ENCODE assay signal across 1 cellular context in genomic region chr22:45163417-45164216, GRCh38.
TF ChIP-seq lines count a peak whose summit lies in the region.

Gene NUP50 (plus strand): TSS chr22:45163925. CDS start chr22:45168178, 4,253 bp downstream.

TF ChIP-seq in HepG2, 621 proteins besides CTCF, POLR2A, EP300 and RAD21 (continued from another document and continues in another):
- no peak for TF ChIP-seq FOXJ3 (CRISPR knock-in tag; IDR thresholded peaks at IDR 0.05; ENCODE audit: borderline replicate concordance)
- TF ChIP-seq YY1 (IDR thresholded peaks at IDR 0.05; ENCODE audit: insufficient read depth, insufficient replicate concordance, low read depth, low read length), result peak; percentile 88
- peak; percentile 79; the same call in 1 of the 2 replicates for TF ChIP-seq ZBTB8A (CRISPR knock-in tag; IDR thresholded peaks at IDR 0.05; ENCODE audit: borderline replicate concordance, low read depth)
- 0 out of 2 replicates have a peak, but pooled peaks have one; percentile 72 for TF ChIP-seq ZNF251 (CRISPR knock-in tag; IDR thresholded peaks at IDR 0.05)
- TF ChIP-seq WIZ (CRISPR knock-in tag; IDR thresholded peaks at IDR 0.05), result no peak
- TF ChIP-seq ZBTB2 (CRISPR knock-in tag; IDR thresholded peaks at IDR 0.05; ENCODE audit: low read depth), result peak; percentile 88
- no peak for TF ChIP-seq ZNF20 (CRISPR knock-in tag; IDR thresholded peaks at IDR 0.05)
- no peak for TF ChIP-seq AKAP8 (CRISPR knock-in tag; IDR thresholded peaks at IDR 0.05)
- no peak for TF ChIP-seq CREB3 (CRISPR knock-in tag; IDR thresholded peaks at IDR 0.05)
- TF ChIP-seq EEA1 (CRISPR knock-in tag; IDR thresholded peaks at IDR 0.05; ENCODE audit: borderline replicate concordance), result peak; percentile 92; the same call in 1 of the 2 replicates
- TF ChIP-seq ZNF709 (CRISPR knock-in tag; IDR thresholded peaks at IDR 0.05), result peak; percentile 90
- TF ChIP-seq ZNF275 (CRISPR knock-in tag; IDR thresholded peaks at IDR 0.05; ENCODE audit: borderline replicate concordance), result peak; percentile 60; the same call in 1 of the 2 replicates
- TF ChIP-seq HINFP (CRISPR knock-in tag; IDR thresholded peaks at IDR 0.05; ENCODE audit: low read depth), result peak; percentile 81
- no peak for TF ChIP-seq ZNF720 (CRISPR knock-in tag; IDR thresholded peaks at IDR 0.05)
- peak; percentile 87; the same call in 1 of the 2 replicates for TF ChIP-seq ZSCAN20 (CRISPR knock-in tag; IDR thresholded peaks at IDR 0.05; ENCODE audit: borderline replicate concordance)
- TF ChIP-seq ZSCAN5A (CRISPR knock-in tag; IDR thresholded peaks at IDR 0.05; ENCODE audit: borderline replicate concordance), result peak; percentile 82
- TF ChIP-seq CCDC6 (CRISPR knock-in tag; IDR thresholded peaks at IDR 0.05), result peak; percentile 93
- 0 out of 2 replicates have a peak, but pooled peaks have one; percentile 58 for TF ChIP-seq ZNF839 (CRISPR knock-in tag; IDR thresholded peaks at IDR 0.05; ENCODE audit: borderline replicate concordance)
- TF ChIP-seq ZMYM4 (CRISPR knock-in tag; IDR thresholded peaks at IDR 0.05), result peak; percentile 78
- peak; percentile 79 for TF ChIP-seq HDAC2 (CRISPR knock-in tag; IDR thresholded peaks at IDR 0.05)
- TF ChIP-seq CBX1 (IDR thresholded peaks at IDR 0.05; ENCODE audit: low read depth), result peak; percentile 16
- TF ChIP-seq CSRNP1 (CRISPR knock-in tag; IDR thresholded peaks at IDR 0.05), result peak; percentile 94
- TF ChIP-seq KLF16 (CRISPR knock-in tag; IDR thresholded peaks at IDR 0.05), result peak in 1 of 2 experiments; percentile 85; a peak in 2 of 4 replicates
- no peak; the same call in 1 of the 2 replicates for TF ChIP-seq SNAPC4 (CRISPR knock-in tag; IDR thresholded peaks at IDR 0.05)
- no peak for TF ChIP-seq KAT2B (IDR thresholded peaks at IDR 0.05; ENCODE audit: borderline replicate concordance, low read depth, low read length)
- 0 out of 2 replicates have a peak, but pooled peaks have one; percentile 18 for TF ChIP-seq STAG1 (CRISPR knock-in tag; IDR thresholded peaks at IDR 0.05)
- TF ChIP-seq FOSL1 (CRISPR knock-in tag; IDR thresholded peaks at IDR 0.05; ENCODE audit: borderline replicate concordance), result 0 out of 2 replicates have a peak, but pooled peaks have one; percentile 35
- peak; percentile 73 for TF ChIP-seq NR2C2 (CRISPR knock-in tag; IDR thresholded peaks at IDR 0.05; ENCODE audit: borderline replicate concordance)
- peak; percentile 99 for TF ChIP-seq TBX3 (IDR thresholded peaks at IDR 0.05; ENCODE audit: borderline replicate concordance)
- TF ChIP-seq TCF12 (IDR thresholded peaks at IDR 0.05), result no peak
- peak; percentile 82 for TF ChIP-seq TCF12 (CRISPR knock-in tag; IDR thresholded peaks at IDR 0.05)
- peak; percentile 55; the same call in 1 of the 2 replicates for TF ChIP-seq SMAD3 (CRISPR knock-in tag; IDR thresholded peaks at IDR 0.05)
- TF ChIP-seq SNAI1 (CRISPR knock-in tag; IDR thresholded peaks at IDR 0.05; ENCODE audit: borderline replicate concordance), result peak; percentile 97
- TF ChIP-seq FOXK2 (IDR thresholded peaks at IDR 0.05), result no peak
- TF ChIP-seq ZNF510 (CRISPR knock-in tag; IDR thresholded peaks at IDR 0.05; ENCODE audit: low read depth), result peak; percentile 74; the same call in 1 of the 2 replicates
- peak; percentile 94 for TF ChIP-seq ZNF749 (CRISPR knock-in tag; IDR thresholded peaks at IDR 0.05; ENCODE audit: borderline replicate concordance)
- no peak for TF ChIP-seq ZNF124 (CRISPR knock-in tag; IDR thresholded peaks at IDR 0.05)
- peak; percentile 72; the same call in 1 of the 2 replicates for TF ChIP-seq GATAD1 (CRISPR knock-in tag; IDR thresholded peaks at IDR 0.05)
- no peak for TF ChIP-seq HOXA7 (CRISPR knock-in tag; IDR thresholded peaks at IDR 0.05)
- no peak for TF ChIP-seq EHMT2 (IDR thresholded peaks at IDR 0.05; ENCODE audit: borderline replicate concordance, low read depth, low read length)
- TF ChIP-seq E2F5 (CRISPR knock-in tag; conservative IDR thresholded peaks at IDR 0.05), result peak; percentile 66; the same call in 1 of the 2 replicates
- TF ChIP-seq ARID2 (CRISPR knock-in tag; IDR thresholded peaks at IDR 0.05; ENCODE audit: borderline replicate concordance), result peak; percentile 81; the same call in 1 of the 2 replicates
- TF ChIP-seq ZNF121 (CRISPR knock-in tag; IDR thresholded peaks at IDR 0.05), result no peak
- no peak for TF ChIP-seq PBX2 (CRISPR knock-in tag; IDR thresholded peaks at IDR 0.05)
- TF ChIP-seq ETV6 (CRISPR knock-in tag; conservative IDR thresholded peaks at IDR 0.05), result peak; percentile 71; the same call in 1 of the 2 replicates
- no peak for TF ChIP-seq ZNF616 (CRISPR knock-in tag; IDR thresholded peaks at IDR 0.05; ENCODE audit: low read depth)
- TF ChIP-seq ZNF30 (CRISPR knock-in tag; IDR thresholded peaks at IDR 0.05), result no peak; the same call in 1 of the 2 replicates
- no peak for TF ChIP-seq ZNF292 (CRISPR knock-in tag; IDR thresholded peaks at IDR 0.05; ENCODE audit: borderline replicate concordance, low read depth)
- no peak for TF ChIP-seq ATF7 (IDR thresholded peaks at IDR 0.05)
- TF ChIP-seq ATF7 (CRISPR knock-in tag; IDR thresholded peaks at IDR 0.05), result 0 out of 2 replicates have a peak, but pooled peaks have one; percentile 21
- TF ChIP-seq CERS6 (CRISPR knock-in tag; IDR thresholded peaks at IDR 0.05), result no peak
- TF ChIP-seq ZNF44 (CRISPR knock-in tag; IDR thresholded peaks at IDR 0.05), result 0 out of 2 replicates have a peak, but pooled peaks have one; percentile 65
